In the genomic region with DNA sequence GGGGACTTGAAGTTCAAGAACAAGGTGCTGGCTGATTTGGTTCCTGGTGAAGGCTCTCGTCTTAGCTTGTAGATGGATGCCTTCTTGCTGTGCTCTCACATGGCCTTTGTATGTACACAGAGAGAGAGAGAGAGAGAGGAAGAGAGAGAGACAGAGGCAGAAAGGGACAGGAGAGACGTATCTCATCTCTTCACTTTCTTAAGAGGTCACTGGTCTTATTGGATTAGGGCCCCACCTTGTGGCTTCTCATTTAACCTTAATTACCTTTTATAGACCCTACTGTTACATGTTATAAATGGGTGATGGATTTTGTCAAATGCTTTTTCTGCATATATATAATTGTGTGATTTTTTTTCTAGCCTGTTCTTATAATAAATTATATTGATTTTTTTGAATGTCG, we compare ENCODE assay signal across 9 cellular contexts.
DNase-seq lines count a peak whose midpoint lies in the region; ATAC-seq and TF ChIP-seq lines count a peak whose summit lies in the region.
"Had no signal": no experiment of that assay in that cellular context is flagged by ENCODE, and none has a peak within 500 bp of the region (broad histone marks: within the 10 kb centered on the region; RNA-seq: fewer than 3 reads in every experiment).

No MANE protein-coding gene starts in this region.

- H3K27ac ChIP-seq in OCI-LY7 (ENCODE audit: low read depth, low read length, poor library complexity, severe bottlenecking) = no peak overlapping the region

- H3K79me2 ChIP-seq in OCI-LY7 (ENCODE audit: insufficient read depth, low read depth, low read length) = no peaks in the 10 kb centered on the region

- H3K4me2 ChIP-seq in OCI-LY7 (ENCODE audit: low read length) = no peak overlapping the region

- H3K9me3 ChIP-seq in OCI-LY7 (ENCODE audit: low read length) = no peaks in the 10 kb centered on the region

- BruUV-seq in OCI-LY7 (replicated peaks; lab: Mats Ljungman, UMichigan) = no TSS peak

- no peaks in the 10 kb centered on the region for H3K36me3 ChIP-seq in OCI-LY7 (ENCODE audit: insufficient read depth, low read length)

- no peak for ATAC-seq in HG03108 (IDR thresholded peaks at IDR 0.05; ENCODE audit: unreplicated experiment)
- no peak for ATAC-seq in GM21576 (IDR thresholded peaks at IDR 0.05; ENCODE audit: unreplicated experiment)

- no peaks in the 10 kb centered on the region for H3K4me1 ChIP-seq in OCI-LY7 (ENCODE audit: insufficient read depth, low read length, poor library complexity, severe bottlenecking)

- CTCF ChIA-PET in OCI-LY7 (lab: Charles Lee; ENCODE audit: unreplicated experiment) = no interaction called here

- H4K20me1 ChIP-seq in OCI-LY7 (ENCODE audit: insufficient read depth, low read length) = no peaks in the 10 kb centered on the region

- no peak overlapping the region for H3K4me3 ChIP-seq in OCI-LY7 (ENCODE audit: low read depth, low read length, poor library complexity, severe bottlenecking)

- no peaks in the 10 kb centered on the region for H3K9me2 ChIP-seq in OCI-LY7 (ENCODE audit: insufficient read depth, low read length)

- DNase-seq in A172 (ENCODE audit: low spot score) (peak; percentile 46), HT-29 (ENCODE audit: low spot score) (peak; percentile 65), OCI-LY7 (ENCODE audit: low spot score) (peak; percentile 2), foreskin melanocyte (peak; percentile 1), NCI-H2196 treated with DMSO at 0.1 percent for 48 hours (lab: John Stamatoyannopoulos, UW; ENCODE audit: unreplicated experiment) (no peak), GM03348 (ENCODE audit: low spot score) (no peak)
- DNase-seq: IMR-90 had no signal

- TF ChIP-seq CTCF in OCI-LY7 (conservative IDR thresholded peaks at IDR 0.05; ENCODE audit: low read length) = peak; percentile 65

- POLR2A ChIA-PET in OCI-LY7 (lab: Charles Lee) = no interaction called here

- intact Hi-C loops in OCI-LY7 (cut with micrococcal nuclease; ENCODE audit: unreplicated experiment) = no loop called here

- no peak overlapping the region for H2AFZ ChIP-seq in OCI-LY7 (ENCODE audit: low read length)

Comparison
In these comparisons a context has a peak if more than half of its experiments do, and no peak if none do; other contexts are left out.
1. DNase-seq: peak in A172 (single experiment), HT-29 (single experiment), OCI-LY7 (single experiment) and foreskin melanocyte (single experiment); none in NCI-H2196 treated with DMSO at 0.1 percent for 48 hours (single experiment) and GM03348 (single experiment).